Comparison of ENCODE assay signal across 18 cellular contexts in genomic region chr7:95905165-95905564, GRCh38.
DNase-seq lines count a peak whose midpoint lies in the region; TF ChIP-seq lines count a peak whose summit lies in the region.
"Had no signal": no experiment of that assay in that cellular context is flagged by ENCODE, and none has a peak within 500 bp of the region (broad histone marks: within the 10 kb centered on the region; RNA-seq: fewer than 3 reads in every experiment).

No MANE protein-coding gene starts in this region.

- POLR2A ChIA-PET in HEK293 (lab: Yijun Ruan, JAX): no interaction called here

- no peak overlapping the region for H3K4me3 Mint-ChIP-seq in nephron progenitor cell
- H3K4me3 Mint-ChIP-seq: activated naive CD4-positive, alpha-beta T cell treated with anti-CD3 and anti-CD28 coated beads for 36 hours had no signal

- H3K36me3 ChIP-seq in HEK293 (ENCODE audit: control insufficient read depth in 2 of 2, insufficient read depth in 1 of 2, low read length in 2 of 2) (no peaks in the 10 kb centered on the region), esophagus muscularis mucosa (no peaks in the 10 kb centered on the region)
- H3K36me3 ChIP-seq: BLaER1 treated with 17β-estradiol and CSF1 and Interleukin-3, amounts not matched to agents 10 nM and 100 nM; heart left ventricle; SJSA1; tibial artery had no signal

- TF ChIP-seq CTCF in HEK293 (tag by site-specific recombination; IDR thresholded peaks at IDR 0.05): no peak
- no peak for TF ChIP-seq CTCF in esophagus muscularis mucosa (IDR thresholded peaks at IDR 0.05)
- no peak for TF ChIP-seq CTCF in nephron progenitor cell (IDR thresholded peaks at IDR 0.05)
- TF ChIP-seq CTCF in coronary artery (IDR thresholded peaks at IDR 0.05): no peak

- 55% methylated on average over 3 of the region's 3 CpGs for WGBS in esophagus muscularis mucosa

- H3K27ac Mint-ChIP-seq in nephron progenitor cell: no peak overlapping the region
- H3K27ac Mint-ChIP-seq: activated naive CD4-positive, alpha-beta T cell treated with anti-CD3 and anti-CD28 coated beads for 36 hours had no signal

- H3K9me3 ChIP-seq in HEK293 (ENCODE audit: control insufficient read depth, insufficient read depth, low read depth, low read length): no peaks in the 10 kb centered on the region
- no peaks in the 10 kb centered on the region for H3K9me3 ChIP-seq in esophagus muscularis mucosa
- H3K9me3 ChIP-seq: BLaER1 treated with 17β-estradiol and CSF1 and Interleukin-3, amounts not matched to agents 10 nM and 100 nM; body of pancreas; heart left ventricle; SJSA1; tibial artery had no signal

- H3K9me3 Mint-ChIP-seq in nephron progenitor cell: no peaks in the 10 kb centered on the region
- H3K9me3 Mint-ChIP-seq: activated naive CD4-positive, alpha-beta T cell treated with anti-CD3 and anti-CD28 coated beads for 36 hours had no signal

- H3K27me3 ChIP-seq in esophagus muscularis mucosa: no peaks in the 10 kb centered on the region
- H3K27me3 ChIP-seq: body of pancreas, heart left ventricle, SJSA1, tibial artery had no signal

- DNase-seq in RKO (ENCODE audit: low spot score) (peak; percentile 47), esophagus muscularis mucosa (ENCODE audit: extremely low spot score) (peak; percentile 17), nephron progenitor cell (peak; percentile 51), amniotic stem cell (lab: John Stamatoyannopoulos, UW) (no peak), COLO829 (ENCODE audit: low spot score) (no peak), coronary artery (ENCODE audit: low spot score) (no peak)
- DNase-seq: activated CD4-positive, alpha-beta T cell treated with anti-CD3 and anti-CD28 coated beads for 48 hours; activated naive CD4-positive, alpha-beta T cell treated with anti-CD3 and anti-CD28 coated beads for 36 hours; body of pancreas; heart left ventricle; NCI-H146; NCI-H226; stimulated activated naive CD4-positive, alpha-beta T cell; T1000; tibial artery had no signal

- CTCF ChIA-PET in HEK293 (lab: Yijun Ruan, JAX): interaction anchor here (0.9 to 6.9 kb wide), 3 partner anchors 12 to 1199 kb away, joined by 3 to 27 read pairs (median 4); no protein-coding TSS in a partner anchor

- peaks cover 24% of the 10 kb centered on the region for H3K27me3 Mint-ChIP-seq in nephron progenitor cell (ENCODE audit: low read depth, poor library complexity)

- no peak overlapping the region for H3K4me3 ChIP-seq in HEK293 (ENCODE audit: low read depth, low read length)
- no peak overlapping the region for H3K4me3 ChIP-seq in esophagus muscularis mucosa
- no peak overlapping the region for H3K4me3 ChIP-seq in coronary artery
- H3K4me3 ChIP-seq: BLaER1 treated with 17β-estradiol and CSF1 and Interleukin-3, amounts not matched to agents 10 nM and 100 nM; body of pancreas; heart left ventricle; SJSA1; tibial artery had no signal

- intact Hi-C loops in esophagus muscularis mucosa (cut with DNase I): no loop called here

- no peaks in the 10 kb centered on the region for H3K4me1 Mint-ChIP-seq in nephron progenitor cell

- H3K36me3 Mint-ChIP-seq in nephron progenitor cell (ENCODE audit: low read depth): no peaks in the 10 kb centered on the region

- H3K4me1 ChIP-seq in HEK293 (ENCODE audit: control insufficient read depth, insufficient read depth, low read length): no peaks in the 10 kb centered on the region
- no peaks in the 10 kb centered on the region for H3K4me1 ChIP-seq in esophagus muscularis mucosa
- H3K4me1 ChIP-seq: body of pancreas, SJSA1 had no signal

- no peak for TF ChIP-seq EP300 in esophagus muscularis mucosa (IDR thresholded peaks at IDR 0.05)

- no peak for TF ChIP-seq POLR2A in esophagus muscularis mucosa (IDR thresholded peaks at IDR 0.05; ENCODE audit: low read depth)

- H3K27ac ChIP-seq in HEK293 (ENCODE audit: extremely low read depth, low read depth, low read length) (no peak overlapping the region), esophagus muscularis mucosa (replicated peaks in 1 of 4) (no peak overlapping the region), coronary artery (no peak overlapping the region)
- H3K27ac ChIP-seq: BLaER1 treated with 17β-estradiol and CSF1 and Interleukin-3, amounts not matched to agents 10 nM and 100 nM; body of pancreas; heart left ventricle; SJSA1; tibial artery had no signal

TF ChIP-seq in HEK293, 187 proteins besides CTCF, POLR2A, EP300 and RAD21:
- TF ChIP-seq ZNF639 (tag by site-specific recombination; IDR thresholded peaks at IDR 0.05): no peak
- TF ChIP-seq REST (tag by site-specific recombination; IDR thresholded peaks at IDR 0.05): peak; percentile 96
- no peak for TF ChIP-seq ZBTB10 (tag by site-specific recombination; IDR thresholded peaks at IDR 0.05)
- TF ChIP-seq SCRT2 (tag by site-specific recombination; IDR thresholded peaks at IDR 0.05): 0 out of 2 replicates have a peak, but pooled peaks have one; percentile 23
- no peak for TF ChIP-seq ZNF121 (tag by site-specific recombination; IDR thresholded peaks at IDR 0.05)

Comparison
In these comparisons a context has a peak if more than half of its experiments do, and no peak if none do; other contexts are left out.
1. DNase-seq: peak in RKO (single experiment), esophagus muscularis mucosa (single experiment) and nephron progenitor cell (single experiment); none in amniotic stem cell (single experiment), COLO829 (single experiment) and coronary artery (single experiment).